In genomic region chr6:130932956-130933355, GRCh38 we compare ENCODE assay signal across 2 cellular contexts.
TF ChIP-seq lines count a peak whose summit lies in the region.

No MANE protein-coding gene starts in this region.

TF ChIP-seq in GM23338, 12 proteins besides CTCF, POLR2A, EP300 and RAD21 (continued from another document):
- TF ChIP-seq NANOG (IDR thresholded peaks at IDR 0.05; ENCODE audit: borderline replicate concordance) = no peak

TF ChIP-seq in GM12878, 131 proteins besides CTCF, POLR2A, EP300 and RAD21:
- TF ChIP-seq ZBTB4 (CRISPR knock-in tag; IDR thresholded peaks at IDR 0.05) (no peak), HDAC2 (IDR thresholded peaks at IDR 0.05) (no peak), MYC (IDR thresholded peaks at IDR 0.05; ENCODE audit: insufficient read depth, insufficient read length, insufficient replicate concordance, low read length, severe bottlenecking) (no peak), PAX5 (IDR thresholded peaks at IDR 0.05; ENCODE audit: borderline replicate concordance, low read depth, low read length) (no peak), MYB (IDR thresholded peaks at IDR 0.05; ENCODE audit: borderline replicate concordance, low read depth, low read length) (no peak), NRF1 (conservative IDR thresholded peaks at IDR 0.05; ENCODE audit: low read depth, low read length) (no peak), IKZF1 (conservative IDR thresholded peaks at IDR 0.05) (no peak), CREM (IDR thresholded peaks at IDR 0.05; ENCODE audit: low read depth) (no peak), CREB1 (IDR thresholded peaks at IDR 0.05; ENCODE audit: low read depth) (no peak), SIX5 (IDR thresholded peaks at IDR 0.05; ENCODE audit: low read depth, low read length, severe bottlenecking) (no peak)
- TF ChIP-seq, protein P1, sequence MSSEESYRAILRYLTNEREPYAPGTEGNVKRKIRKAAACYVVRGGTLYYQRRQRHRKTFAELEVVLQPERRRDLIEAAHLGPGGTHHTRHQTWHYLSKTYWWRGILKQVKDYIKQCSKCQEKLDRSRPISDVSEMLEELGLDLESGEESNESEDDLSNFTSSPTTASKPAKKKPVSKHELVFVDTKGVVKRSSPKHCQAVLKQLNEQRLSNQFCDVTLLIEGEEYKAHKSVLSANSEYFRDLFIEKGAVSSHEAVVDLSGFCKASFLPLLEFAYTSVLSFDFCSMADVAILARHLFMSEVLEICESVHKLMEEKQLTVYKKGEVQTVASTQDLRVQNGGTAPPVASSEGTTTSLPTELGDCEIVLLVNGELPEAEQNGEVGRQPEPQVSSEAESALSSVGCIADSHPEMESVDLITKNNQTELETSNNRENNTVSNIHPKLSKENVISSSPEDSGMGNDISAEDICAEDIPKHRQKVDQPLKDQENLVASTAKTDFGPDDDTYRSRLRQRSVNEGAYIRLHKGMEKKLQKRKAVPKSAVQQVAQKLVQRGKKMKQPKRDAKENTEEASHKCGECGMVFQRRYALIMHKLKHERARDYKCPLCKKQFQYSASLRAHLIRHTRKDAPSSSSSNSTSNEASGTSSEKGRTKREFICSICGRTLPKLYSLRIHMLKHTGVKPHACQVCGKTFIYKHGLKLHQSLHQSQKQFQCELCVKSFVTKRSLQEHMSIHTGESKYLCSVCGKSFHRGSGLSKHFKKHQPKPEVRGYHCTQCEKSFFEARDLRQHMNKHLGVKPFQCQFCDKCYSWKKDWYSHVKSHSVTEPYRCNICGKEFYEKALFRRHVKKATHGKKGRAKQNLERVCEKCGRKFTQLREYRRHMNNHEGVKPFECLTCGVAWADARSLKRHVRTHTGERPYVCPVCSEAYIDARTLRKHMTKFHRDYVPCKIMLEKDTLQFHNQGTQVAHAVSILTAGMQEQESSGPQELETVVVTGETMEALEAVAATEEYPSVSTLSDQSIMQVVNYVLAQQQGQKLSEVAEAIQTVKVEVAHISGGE (CRISPR knock-in tag; IDR thresholded peaks at IDR 0.05) = no peak
